Comparison of ENCODE assay signal across 8 cellular contexts in genomic region chr13:38872693-38873092, GRCh38.
DNase-seq lines count a peak whose midpoint lies in the region; ATAC-seq and TF ChIP-seq lines count a peak whose summit lies in the region.

No MANE protein-coding gene starts in this region.

- no peak for TF ChIP-seq POLR2A in testis (IDR thresholded peaks at IDR 0.05)

- H3K27me3 ChIP-seq in Panc1 (ENCODE audit: control insufficient read depth, insufficient read depth, low read length): no peaks in the 10 kb centered on the region
- H3K27me3 ChIP-seq in left lung: peaks cover 0 to 5% of the 10 kb centered on the region in 2 donors
- no peaks in the 10 kb centered on the region for H3K27me3 ChIP-seq in testis

- DNase-seq in A172 (ENCODE audit: low spot score) (peak; percentile 21), GM12865 (ENCODE audit: low read depth) (peak; percentile 73), Panc1 (ENCODE audit: low read depth, low spot score) (peak; percentile 13), astrocyte of the spinal cord (ENCODE audit: low read depth, low spot score) (peak; percentile 64), left lung (peak in 1 of 2 donors; percentile 40), testis (peak; percentile 43)

- intact Hi-C loops in Panc1 (cut with micrococcal nuclease; ENCODE audit: unreplicated experiment): no loop called here
- intact Hi-C loops in left lung (cut with DNase I): no loop called here
- intact Hi-C loops in testis (cut with DNase I; ENCODE audit: low total_unique reads): no loop called here

- CTCF ChIA-PET in Panc1 (lab: Charles Lee): no interaction called here

- H3K4me1 ChIP-seq in Panc1 (ENCODE audit: control insufficient read depth, insufficient read depth, low read length): no peaks in the 10 kb centered on the region
- H3K4me1 ChIP-seq in left lung: no peaks in the 10 kb centered on the region
- H3K4me1 ChIP-seq in testis: no peaks in the 10 kb centered on the region

- in situ Hi-C loops in Panc1 (cut with HindIII; ENCODE audit: low pct_unique_long_range_greater_than_20kb, low sequenced_read_pairs): no loop called here
- in situ Hi-C loops in astrocyte of the spinal cord (cut with HindIII; ENCODE audit: low sequenced_read_pairs): no loop called here

- ATAC-seq in HG03135 (IDR thresholded peaks at IDR 0.05; ENCODE audit: unreplicated experiment) (peak; percentile 67), Panc1 (no peak), left lung (peak; percentile 68), HG03108 (IDR thresholded peaks at IDR 0.05; ENCODE audit: unreplicated experiment) (no peak)

- H3K9me3 ChIP-seq in Panc1 (ENCODE audit: control insufficient read depth, insufficient read depth, low read depth, low read length) (no peaks in the 10 kb centered on the region), left lung (no peaks in the 10 kb centered on the region), testis (no peaks in the 10 kb centered on the region)

- POLR2A ChIA-PET in Panc1 (lab: Charles Lee): no interaction called here

- H3K36me3 ChIP-seq in Panc1 (ENCODE audit: control insufficient read depth, insufficient read depth, low read length) (no peaks in the 10 kb centered on the region), left lung (no peaks in the 10 kb centered on the region), testis (ENCODE audit: low read depth, missing control alignments) (no peaks in the 10 kb centered on the region)

- H3K4me3 ChIP-seq in GM12865 (ENCODE audit: low read depth, low read length) (no peak overlapping the region), Panc1 (ENCODE audit: low read depth in 2 of 2, low read length in 2 of 2) (no peak overlapping the region), astrocyte of the spinal cord (ENCODE audit: low read depth, low read length) (no peak overlapping the region), left lung (no peak overlapping the region), testis (no peak overlapping the region)

- TF ChIP-seq CTCF in GM12865 (IDR thresholded peaks at IDR 0.05; ENCODE audit: insufficient read depth, low read depth, low read length, missing control alignments): peak; percentile 69
- TF ChIP-seq CTCF in Panc1 (IDR thresholded peaks at IDR 0.05): peak; percentile 70
- TF ChIP-seq CTCF in astrocyte of the spinal cord (IDR thresholded peaks at IDR 0.05; ENCODE audit: low read depth, low read length): peak; percentile 70
- peak in 1 of 2 donors; percentile 22 for TF ChIP-seq CTCF in left lung (IDR thresholded peaks at IDR 0.05)
- TF ChIP-seq CTCF in testis (IDR thresholded peaks at IDR 0.05): no peak

- no peak overlapping the region for H3K27ac ChIP-seq in Panc1 (ENCODE audit: low read length)
- no peak overlapping the region for H3K27ac ChIP-seq in left lung
- no peak overlapping the region for H3K27ac ChIP-seq in testis

- BruUV-seq in Panc1 (replicated peaks; lab: Mats Ljungman, UMichigan): no TSS peak

- 33 to 57% methylated on average over 7 of the region's 7 CpGs for WGBS in testis, 2 donors

Comparison
In these comparisons a context has a peak if more than half of its experiments do, and no peak if none do; other contexts are left out.
1. CTCF ChIP-seq: peak in GM12865 (single experiment), Panc1 (single experiment) and astrocyte of the spinal cord (single experiment); none in testis (0 of 3).
2. ATAC-seq: peak in HG03135 (single experiment) and left lung (single experiment); none in Panc1 (single experiment) and HG03108 (single experiment).